Comparison of ENCODE assay signal across 20 cellular contexts in genomic region chr16:67675999-67676398, GRCh38. TPM values are rescaled to one million over a fixed set of nuclear protein-coding genes. Genes with fewer than 3 reads are reported as not detected.
DNase-seq lines count a peak whose midpoint lies in the region; ATAC-seq, FAIRE-seq and TF ChIP-seq lines count a peak whose summit lies in the region.
"Had no signal": no experiment of that assay in that cellular context is flagged by ENCODE, and none has a peak within 500 bp of the region (broad histone marks: within the 10 kb centered on the region; RNA-seq: fewer than 3 reads in every experiment).

No MANE protein-coding gene starts in this region.

- H3K36me3 ChIP-seq in CD8-positive, alpha-beta T cell (ENCODE audit: insufficient read depth, low read length): no peaks in the 10 kb centered on the region
- peaks cover 2 to 8% of the 10 kb centered on the region in 2 experiments; a peak in 4 of 5 replicates for H3K36me3 ChIP-seq in HepG2 (replicated peaks in 1 of 2; ENCODE audit: control insufficient read depth in 1 of 2, insufficient read depth in 2 of 2, low read length in 2 of 2)
- no peaks in the 10 kb centered on the region for H3K36me3 ChIP-seq in smooth muscle cell (ENCODE audit: low read depth)
- H3K36me3 ChIP-seq in brain microvascular endothelial cell (replicated peaks): peaks cover 18% of the 10 kb centered on the region
- H3K36me3 ChIP-seq: HAP-1 had no signal

- no peak overlapping the region for H3K4me3 Mint-ChIP-seq in CD8-positive, alpha-beta T cell
- H3K4me3 Mint-ChIP-seq: CD14-positive monocyte had no signal

- H3K27ac ChIP-seq in CD8-positive, alpha-beta T cell (ENCODE audit: low read depth, low read length): no peak overlapping the region
- 0 out of 2 replicates have a peak overlapping the region, but pooled peaks have one; percentile 2 for H3K27ac ChIP-seq in RWPE1
- H3K27ac ChIP-seq in HepG2 (ENCODE audit: extremely low read length, insufficient read depth, low read length): no peak overlapping the region
- H3K27ac ChIP-seq in smooth muscle cell (ENCODE audit: low read depth): peak overlapping the region; percentile 63
- no peak overlapping the region for H3K27ac ChIP-seq in brain microvascular endothelial cell
- H3K27ac ChIP-seq: HL-60, KMS-11 had no signal

- POLR2A ChIA-PET in CD8-positive, alpha-beta T cell (lab: Charles Lee): no interaction called here
- POLR2A ChIA-PET in RWPE1 (lab: Yijun Ruan, JAX; ENCODE audit: low non-redundant PET) (no interaction called here), HepG2 (lab: Yijun Ruan, JAX) (no interaction called here)

- H3K9me3 ChIP-seq in CD8-positive, alpha-beta T cell (ENCODE audit: low read length): no peaks in the 10 kb centered on the region
- H3K9me3 ChIP-seq in HepG2 (ENCODE audit: low read length): no peaks in the 10 kb centered on the region
- H3K9me3 ChIP-seq in smooth muscle cell (replicated peaks; ENCODE audit: low read depth): no peaks in the 10 kb centered on the region
- H3K9me3 ChIP-seq: HAP-1 had no signal

- whole genome bisulfite sequencing in HepG2 (ENCODE audit: low lambda C conversion rate): over 99% methylated on average over 7 of the region's 7 CpGs
- 96% methylated on average over 7 of the region's 7 CpGs for WGBS in smooth muscle cell (ENCODE audit: low lambda C conversion rate)

- TF ChIP-seq EP300 in HepG2 (IDR thresholded peaks at IDR 0.05; ENCODE audit: low read depth in 2 of 2, low read length in 2 of 2): no peak
- TF ChIP-seq EP300 in HepG2 (CRISPR knock-in tag; IDR thresholded peaks at IDR 0.05; ENCODE audit: borderline replicate concordance): no peak

- CTCF ChIA-PET in CD8-positive, alpha-beta T cell (lab: Charles Lee): interaction anchor here (1.1 to 2.9 kb wide), 2 partner anchors 8 to 140 kb away, joined by 3 to 8 read pairs; no protein-coding TSS in a partner anchor
- CTCF ChIA-PET in RWPE1 (lab: Yijun Ruan, JAX): interaction anchor here (0.5 to 1.1 kb wide), 4 partner anchors 8 to 229 kb away, joined by 3 to 4 read pairs (median 4); no protein-coding TSS in a partner anchor
- CTCF ChIA-PET in HepG2 (lab: Yijun Ruan, JAX; ENCODE audit: low intra/inter-chr PET ratio, low total read pairs): no interaction called here

- H3K79me2 ChIP-seq in HepG2 (ENCODE audit: insufficient read depth, low read length): no peaks in the 10 kb centered on the region
- H3K79me2 ChIP-seq in smooth muscle cell (ENCODE audit: low read depth): no peaks in the 10 kb centered on the region

- FAIRE-seq in HepG2 (lab: Jason Lieb, UNC): no peak
- FAIRE-seq: A204.1 had no signal

- intact Hi-C loops in CD8-positive, alpha-beta T cell (cut with DNase I, micrococcal nuclease): no loop called here
- intact Hi-C loops in HepG2 (cut with micrococcal nuclease; ENCODE audit: unreplicated experiment): no loop called here

- H3K4me1 ChIP-seq in CD8-positive, alpha-beta T cell (ENCODE audit: insufficient read depth, low read length): no peaks in the 10 kb centered on the region
- H3K4me1 ChIP-seq in HepG2 (ENCODE audit: insufficient read depth, low read length) (0 out of 2 replicates have a peak, but pooled peaks cover 5% of the 10 kb centered on the region), smooth muscle cell (ENCODE audit: low read depth) (no peaks in the 10 kb centered on the region)
- H3K4me1 ChIP-seq: HAP-1 had no signal

- in situ Hi-C loops in HepG2 (cut with HindIII; ENCODE audit: extremely low pct_ligation_motif_present, low pct_unique_long_range_greater_than_20kb) (no loop called here), G401 (cut with HindIII; ENCODE audit: low sequenced_read_pairs) (loop anchor here (25.0 kb wide), 1 partner anchor 211 kb away; the partner anchor contains the start of genes NRN1L and PSKH1), brain microvascular endothelial cell (cut with HindIII; ENCODE audit: low pct_ligation_motif_present, low sequenced_read_pairs) (no loop called here)

- H3K9me3 Mint-ChIP-seq in CD8-positive, alpha-beta T cell: no peaks in the 10 kb centered on the region
- H3K9me3 Mint-ChIP-seq: CD14-positive monocyte had no signal

- no peak for TF ChIP-seq POLR2A in HepG2 (IDR thresholded peaks at IDR 0.05; ENCODE audit: insufficient read depth in 1 of 2, low read depth in 2 of 2, low read length in 2 of 2)

- no peak overlapping the region for H2AFZ ChIP-seq in HepG2 (ENCODE audit: low read length)
- no peak overlapping the region for H2AFZ ChIP-seq in smooth muscle cell (ENCODE audit: low read depth)

- H3K36me3 Mint-ChIP-seq in CD8-positive, alpha-beta T cell: peaks cover 5% of the 10 kb centered on the region

- H3K9ac ChIP-seq in HepG2 (ENCODE audit: insufficient read depth, low read depth, low read length) (no peak overlapping the region), smooth muscle cell (ENCODE audit: low read depth) (no peak overlapping the region)
- H3K9ac ChIP-seq: KMS-11 had no signal

- ATAC-seq in CD8-positive, alpha-beta T cell: no peak
- no peak for ATAC-seq in HepG2
- ATAC-seq: Panc1 had no signal

- H3K27me3 ChIP-seq in CD8-positive, alpha-beta T cell (ENCODE audit: insufficient read depth, low read length): no peaks in the 10 kb centered on the region
- H3K27me3 ChIP-seq in HepG2 (ENCODE audit: control insufficient read depth in 1 of 2, insufficient read depth in 2 of 2, low read length in 2 of 2) (no peaks in the 10 kb centered on the region), smooth muscle cell (ENCODE audit: low read depth) (no peaks in the 10 kb centered on the region), brain microvascular endothelial cell (replicated peaks) (no peaks in the 10 kb centered on the region)

- no peak for TF ChIP-seq CTCF in CD8-positive, alpha-beta T cell (IDR thresholded peaks at IDR 0.05)
- TF ChIP-seq CTCF in RWPE1 (conservative IDR thresholded peaks at IDR 0.05; ENCODE audit: low read depth) (no peak), HepG2 (CRISPR knock-in tag; IDR thresholded peaks at IDR 0.05) (no peak), smooth muscle cell (IDR thresholded peaks at IDR 0.05; ENCODE audit: borderline replicate concordance, insufficient read depth, poor library complexity, severe bottlenecking) (no peak), brain microvascular endothelial cell (IDR thresholded peaks at IDR 0.05; ENCODE audit: low read depth, low read length, missing control alignments) (no peak)

- no TSS peak for BruUV-seq in HepG2 (replicated peaks; lab: Mats Ljungman, UMichigan)

- H3K4me2 ChIP-seq in HepG2 (ENCODE audit: low read depth, low read length): no peak overlapping the region
- H3K4me2 ChIP-seq in smooth muscle cell: no peak overlapping the region
- H3K4me2 ChIP-seq: KMS-11 had no signal

- peak overlapping the region; percentile 52 for H3K27ac Mint-ChIP-seq in CD8-positive, alpha-beta T cell
- H3K27ac Mint-ChIP-seq: CD14-positive monocyte had no signal

- no peaks in the 10 kb centered on the region for H3F3A ChIP-seq in smooth muscle cell (ENCODE audit: low read depth)

- H3K4me1 Mint-ChIP-seq in CD8-positive, alpha-beta T cell (ENCODE audit: low read depth): no peaks in the 10 kb centered on the region

- H3K27me3 Mint-ChIP-seq in CD8-positive, alpha-beta T cell (ENCODE audit: low read depth): no peaks in the 10 kb centered on the region

- no peaks in the 10 kb centered on the region for H4K20me1 ChIP-seq in HepG2 (ENCODE audit: insufficient read depth, low read length)
- no peaks in the 10 kb centered on the region for H4K20me1 ChIP-seq in smooth muscle cell (ENCODE audit: low read depth)

- H3K4me3 ChIP-seq in CD8-positive, alpha-beta T cell (ENCODE audit: low read depth, low read length): no peak overlapping the region
- no peak overlapping the region for H3K4me3 ChIP-seq in HepG2 (replicated peaks in 1 of 3; ENCODE audit: insufficient read depth in 1 of 3, low read depth in 2 of 3, low read length in 3 of 3)
- H3K4me3 ChIP-seq in smooth muscle cell: no peak overlapping the region
- H3K4me3 ChIP-seq in brain microvascular endothelial cell (ENCODE audit: low read depth, low read length): no peak overlapping the region
- H3K4me3 ChIP-seq: HAP-1 had no signal

- DNase-seq in CD8-positive, alpha-beta T cell: no peak
- DNase-seq in RWPE1 (ENCODE audit: low spot score): no peak
- no peak for DNase-seq in HepG2 (ENCODE audit: low spot score)
- no peak for DNase-seq in smooth muscle cell (lab: John Stamatoyannopoulos, UW; ENCODE audit: unreplicated experiment)
- no peak for DNase-seq in stimulated activated CD4-positive, alpha-beta T cell treated with anti-CD3 and anti-CD28 coated beads, Interleukin-4, amount 100 ng/mL, for 24 hours
- no peak for DNase-seq in G401 (ENCODE audit: low spot score)
- DNase-seq in brain microvascular endothelial cell: no peak
- DNase-seq: EL, NCI-H1105, NCI-H146, NCI-H2029, NCI-H226, NCI-H510A treated with DMSO at 0.1 percent for 48 hours, NCI-H748 treated with DMSO at 0.1 percent for 48 hours had no signal

- no peak for TF ChIP-seq RAD21 in HepG2 (CRISPR knock-in tag; IDR thresholded peaks at IDR 0.05)

RNA-seq across cellular contexts. Expression of gene C16orf86, which starts 9.4 kb away (rescaled TPM):
- 1 to 10 TPM; 1.4 to 1.6 TPM for total RNA-seq in CD8-positive, alpha-beta T cell
- total RNA-seq in HepG2 (2016; rRNA removed; fragmentation: Illumina TruSeq; extraction: Trizol) (1.7 and 3.1 TPM in 2 replicates), smooth muscle cell (3.4 and 6.9 TPM in 2 replicates)
- total RNA-seq in HepG2 (2016; cell fraction: cytosol; rRNA removed; fragmentation: Illumina TruSeq; extraction: Trizol; ENCODE audit: low read depth): 1.9 and 2.8 TPM in 2 replicates
- 2.1 and 4.2 TPM in 2 replicates for total RNA-seq in HepG2 (2016; cell fraction: insoluble cytoplasmic fraction; rRNA removed; fragmentation: Illumina TruSeq; extraction: Trizol)
- total RNA-seq in HepG2 (2016; cell fraction: membrane; rRNA removed; fragmentation: Illumina TruSeq; extraction: Trizol): 2.2 and 3.5 TPM in 2 replicates
- 1.9 and 4.3 TPM in 2 replicates for total RNA-seq in HepG2 (2016; cell fraction: nucleus; rRNA removed; fragmentation: Illumina TruSeq; extraction: Trizol)
- polyA plus RNA-seq in HepG2 (2011; rRNA removed) (1.5 and 2.0 TPM in 2 replicates), smooth muscle cell (3.9 and 8.5 TPM in 2 replicates)
- 1.8 and 2.8 TPM in 2 replicates for polyA plus RNA-seq in HepG2 (2011; cell fraction: cytosol; rRNA removed)
- polyA plus RNA-seq in HepG2 (2011; cell fraction: nucleus; rRNA removed): 7.9 and 8.0 TPM in 2 replicates
- polyA plus RNA-seq in HepG2 (2012): 1.3 and 1.7 TPM in 2 replicates
- 1.6 and 2.1 TPM in 2 replicates for polyA plus RNA-seq in HepG2 (2016; cell fraction: cytosol; fragmentation: Illumina TruSeq; extraction: Trizol; ENCODE audit: low read depth)
- 2.2 and 3.1 TPM in 2 replicates for polyA plus RNA-seq in HepG2 (2016; cell fraction: insoluble cytoplasmic fraction; fragmentation: Illumina TruSeq; extraction: Trizol; ENCODE audit: low read depth)
- 2.3 and 2.5 TPM in 2 replicates for polyA plus RNA-seq in HepG2 (2016; cell fraction: membrane; fragmentation: Illumina TruSeq; extraction: Trizol; ENCODE audit: low read depth)
- polyA plus RNA-seq in HepG2 (2016; cell fraction: nucleus; fragmentation: Illumina TruSeq; extraction: Trizol; ENCODE audit: insufficient read depth, low read depth): 5.2 and 6.4 TPM in 2 replicates
- 0.12 and 1.3 TPM in 2 replicates for polyA minus RNA-seq in HepG2 (2011; rRNA and poly(A)+ RNA removed; ENCODE audit: low replicate concordance)
- 0.53 and 0.79 TPM in 2 replicates for polyA minus RNA-seq in HepG2 (2011; cell fraction: cytosol; rRNA and poly(A)+ RNA removed)
- 0.62 and 0.64 TPM in 2 replicates for polyA minus RNA-seq in HepG2 (2011; cell fraction: nucleus; rRNA and poly(A)+ RNA removed)
- total RNA-seq in G401 (2014; rRNA removed; shearing (Covaris generic)): not detected in 2 replicates

RNA-seq across cellular contexts. Expression of gene ENKD1, which starts 9.4 kb away (rescaled TPM):
- total RNA-seq in CD8-positive, alpha-beta T cell: 1 to 10 TPM; 1.7 to 2.5 TPM
- total RNA-seq in HepG2 (2016; rRNA removed; fragmentation: Illumina TruSeq; extraction: Trizol) (20.8 and 21.4 TPM in 2 replicates), smooth muscle cell (8.2 and 9.8 TPM in 2 replicates)
- total RNA-seq in HepG2 (2016; cell fraction: cytosol; rRNA removed; fragmentation: Illumina TruSeq; extraction: Trizol; ENCODE audit: low read depth): 10.8 and 12.4 TPM in 2 replicates
- 17.9 and 24.2 TPM in 2 replicates for total RNA-seq in HepG2 (2016; cell fraction: insoluble cytoplasmic fraction; rRNA removed; fragmentation: Illumina TruSeq; extraction: Trizol)
- total RNA-seq in HepG2 (2016; cell fraction: membrane; rRNA removed; fragmentation: Illumina TruSeq; extraction: Trizol): 17.6 and 19.5 TPM in 2 replicates
- total RNA-seq in HepG2 (2016; cell fraction: nucleus; rRNA removed; fragmentation: Illumina TruSeq; extraction: Trizol): 13.8 and 15.4 TPM in 2 replicates
- polyA plus RNA-seq in HepG2 (2011; rRNA removed) (10.8 and 12.2 TPM in 2 replicates), smooth muscle cell (14.2 and 19.0 TPM in 2 replicates)
- 6.0 and 11.2 TPM in 2 replicates for polyA plus RNA-seq in HepG2 (2011; cell fraction: cytosol; rRNA removed)
- 29.2 and 37.2 TPM in 2 replicates for polyA plus RNA-seq in HepG2 (2011; cell fraction: nucleus; rRNA removed)
- polyA plus RNA-seq in HepG2 (2012): 9.4 and 12.3 TPM in 2 replicates
- 11.8 and 13.2 TPM in 2 replicates for polyA plus RNA-seq in HepG2 (2016; cell fraction: cytosol; fragmentation: Illumina TruSeq; extraction: Trizol; ENCODE audit: low read depth)
- 18.0 and 18.5 TPM in 2 replicates for polyA plus RNA-seq in HepG2 (2016; cell fraction: insoluble cytoplasmic fraction; fragmentation: Illumina TruSeq; extraction: Trizol; ENCODE audit: low read depth)
- 9.5 and 15.3 TPM in 2 replicates for polyA plus RNA-seq in HepG2 (2016; cell fraction: membrane; fragmentation: Illumina TruSeq; extraction: Trizol; ENCODE audit: low read depth)
- polyA plus RNA-seq in HepG2 (2016; cell fraction: nucleus; fragmentation: Illumina TruSeq; extraction: Trizol; ENCODE audit: insufficient read depth, low read depth): 33.6 and 35.0 TPM in 2 replicates
- polyA minus RNA-seq in HepG2 (2011; rRNA and poly(A)+ RNA removed; ENCODE audit: low replicate concordance): 6.6 and 7.1 TPM in 2 replicates
- 4.5 and 7.8 TPM in 2 replicates for polyA minus RNA-seq in HepG2 (2011; cell fraction: cytosol; rRNA and poly(A)+ RNA removed)
- 3.6 and 3.9 TPM in 2 replicates for polyA minus RNA-seq in HepG2 (2011; cell fraction: nucleus; rRNA and poly(A)+ RNA removed)
- 2.1 and 5.6 TPM in 2 replicates for total RNA-seq in G401 (2014; rRNA removed; shearing (Covaris generic))

RNA-seq across cellular contexts. Expression of gene PARD6A, which starts 15.2 kb away (rescaled TPM):
- total RNA-seq in CD8-positive, alpha-beta T cell: 1 to 10 TPM; 3.0 to 3.1 TPM
- total RNA-seq in HepG2 (2016; rRNA removed; fragmentation: Illumina TruSeq; extraction: Trizol): 3.0 and 4.3 TPM in 2 replicates
- total RNA-seq in HepG2 (2016; cell fraction: cytosol; rRNA removed; fragmentation: Illumina TruSeq; extraction: Trizol; ENCODE audit: low read depth): 22.8 and 24.1 TPM in 2 replicates
- 2.5 and 4.0 TPM in 2 replicates for total RNA-seq in HepG2 (2016; cell fraction: insoluble cytoplasmic fraction; rRNA removed; fragmentation: Illumina TruSeq; extraction: Trizol)
- 18.3 and 19.1 TPM in 2 replicates for total RNA-seq in HepG2 (2016; cell fraction: membrane; rRNA removed; fragmentation: Illumina TruSeq; extraction: Trizol)
- total RNA-seq in HepG2 (2016; cell fraction: nucleus; rRNA removed; fragmentation: Illumina TruSeq; extraction: Trizol): 1.6 and 2.2 TPM in 2 replicates
- 3.5 and 3.6 TPM in 2 replicates for polyA plus RNA-seq in HepG2 (2011; rRNA removed)
- 4.3 and 6.9 TPM in 2 replicates for polyA plus RNA-seq in HepG2 (2011; cell fraction: cytosol; rRNA removed)
- 2.8 and 3.0 TPM in 2 replicates for polyA plus RNA-seq in HepG2 (2011; cell fraction: nucleus; rRNA removed)
- polyA plus RNA-seq in HepG2 (2012): 1.3 and 2.2 TPM in 2 replicates
- polyA plus RNA-seq in HepG2 (2016; cell fraction: cytosol; fragmentation: Illumina TruSeq; extraction: Trizol; ENCODE audit: low read depth): 26.8 and 27.5 TPM in 2 replicates
- 2.2 and 3.0 TPM in 2 replicates for polyA plus RNA-seq in HepG2 (2016; cell fraction: insoluble cytoplasmic fraction; fragmentation: Illumina TruSeq; extraction: Trizol; ENCODE audit: low read depth)
- polyA plus RNA-seq in HepG2 (2016; cell fraction: membrane; fragmentation: Illumina TruSeq; extraction: Trizol; ENCODE audit: low read depth): 17.4 and 17.7 TPM in 2 replicates
- polyA plus RNA-seq in HepG2 (2016; cell fraction: nucleus; fragmentation: Illumina TruSeq; extraction: Trizol; ENCODE audit: insufficient read depth, low read depth): 1.5 and 2.9 TPM in 2 replicates
- 2.8 and 3.8 TPM in 2 replicates for polyA minus RNA-seq in HepG2 (2011; rRNA and poly(A)+ RNA removed; ENCODE audit: low replicate concordance)
- 0.79 and 2.1 TPM in 2 replicates for polyA minus RNA-seq in HepG2 (2011; cell fraction: cytosol; rRNA and poly(A)+ RNA removed)
- polyA minus RNA-seq in HepG2 (2011; cell fraction: nucleus; rRNA and poly(A)+ RNA removed): 0.50 and 0.77 TPM in 2 replicates
- total RNA-seq in smooth muscle cell: 0.36 TPM in 1 of 2 replicates, not detected in the other
- 0.58 and 2.0 TPM in 2 replicates for polyA plus RNA-seq in smooth muscle cell
- total RNA-seq in G401 (2014; rRNA removed; shearing (Covaris generic)): 6.6 and 13.5 TPM in 2 replicates

RNA-seq across cellular contexts. Expression of gene ACD, which starts 15.9 kb away (rescaled TPM):
- 10 to 100 TPM; 22.2 to 23.9 TPM for total RNA-seq in CD8-positive, alpha-beta T cell
- total RNA-seq in HepG2 (2016; rRNA removed; fragmentation: Illumina TruSeq; extraction: Trizol) (26.1 and 32.6 TPM in 2 replicates), smooth muscle cell (16.5 and 21.9 TPM in 2 replicates)
- 11.9 and 12.4 TPM in 2 replicates for total RNA-seq in HepG2 (2016; cell fraction: cytosol; rRNA removed; fragmentation: Illumina TruSeq; extraction: Trizol; ENCODE audit: low read depth)
- total RNA-seq in HepG2 (2016; cell fraction: insoluble cytoplasmic fraction; rRNA removed; fragmentation: Illumina TruSeq; extraction: Trizol): 22.4 and 31.8 TPM in 2 replicates
- total RNA-seq in HepG2 (2016; cell fraction: membrane; rRNA removed; fragmentation: Illumina TruSeq; extraction: Trizol): 20.9 and 24.1 TPM in 2 replicates
- 18.3 and 24.0 TPM in 2 replicates for total RNA-seq in HepG2 (2016; cell fraction: nucleus; rRNA removed; fragmentation: Illumina TruSeq; extraction: Trizol)
- polyA plus RNA-seq in HepG2 (2011; rRNA removed) (37.1 and 38.3 TPM in 2 replicates), smooth muscle cell (31.7 and 45.2 TPM in 2 replicates)
- 15.3 and 28.8 TPM in 2 replicates for polyA plus RNA-seq in HepG2 (2011; cell fraction: cytosol; rRNA removed)
- 82.8 and 84.5 TPM in 2 replicates for polyA plus RNA-seq in HepG2 (2011; cell fraction: nucleus; rRNA removed)
- polyA plus RNA-seq in HepG2 (2012): 28.9 and 29.0 TPM in 2 replicates
- polyA plus RNA-seq in HepG2 (2016; cell fraction: cytosol; fragmentation: Illumina TruSeq; extraction: Trizol; ENCODE audit: low read depth): 18.7 and 21.0 TPM in 2 replicates
- 30.7 and 42.2 TPM in 2 replicates for polyA plus RNA-seq in HepG2 (2016; cell fraction: insoluble cytoplasmic fraction; fragmentation: Illumina TruSeq; extraction: Trizol; ENCODE audit: low read depth)
- 29.3 and 29.6 TPM in 2 replicates for polyA plus RNA-seq in HepG2 (2016; cell fraction: membrane; fragmentation: Illumina TruSeq; extraction: Trizol; ENCODE audit: low read depth)
- 42.9 and 46.5 TPM in 2 replicates for polyA plus RNA-seq in HepG2 (2016; cell fraction: nucleus; fragmentation: Illumina TruSeq; extraction: Trizol; ENCODE audit: insufficient read depth, low read depth)
- 39.4 and 41.0 TPM in 2 replicates for polyA minus RNA-seq in HepG2 (2011; rRNA and poly(A)+ RNA removed; ENCODE audit: low replicate concordance)
- polyA minus RNA-seq in HepG2 (2011; cell fraction: cytosol; rRNA and poly(A)+ RNA removed): 18.9 and 21.7 TPM in 2 replicates
- 18.6 and 22.8 TPM in 2 replicates for polyA minus RNA-seq in HepG2 (2011; cell fraction: nucleus; rRNA and poly(A)+ RNA removed)
- total RNA-seq in G401 (2014; rRNA removed; shearing (Covaris generic)): 27.1 and 33.2 TPM in 2 replicates

RNA-seq across cellular contexts. Expression of gene CARMIL2, which starts 31.1 kb away (rescaled TPM):
- total RNA-seq in CD8-positive, alpha-beta T cell: 100 to 1,000 TPM in 1 of 2 experiments, 10 to 100 TPM in 1; 93.2 to 111 TPM
- total RNA-seq in HepG2 (2016; rRNA removed; fragmentation: Illumina TruSeq; extraction: Trizol) (0.91 and 1.3 TPM in 2 replicates), smooth muscle cell (0.18 and 0.76 TPM in 2 replicates)
- 0.35 TPM in 1 of 2 replicates, not detected in the other for total RNA-seq in HepG2 (2016; cell fraction: cytosol; rRNA removed; fragmentation: Illumina TruSeq; extraction: Trizol; ENCODE audit: low read depth)
- total RNA-seq in HepG2 (2016; cell fraction: insoluble cytoplasmic fraction; rRNA removed; fragmentation: Illumina TruSeq; extraction: Trizol): 0.70 and 1.1 TPM in 2 replicates
- 0.53 and 0.79 TPM in 2 replicates for total RNA-seq in HepG2 (2016; cell fraction: membrane; rRNA removed; fragmentation: Illumina TruSeq; extraction: Trizol)
- total RNA-seq in HepG2 (2016; cell fraction: nucleus; rRNA removed; fragmentation: Illumina TruSeq; extraction: Trizol): 1.4 and 1.8 TPM in 2 replicates
- polyA plus RNA-seq in HepG2 (2011; rRNA removed) (2.7 and 3.9 TPM in 2 replicates), smooth muscle cell (1.2 and 1.9 TPM in 2 replicates)
- 1.2 and 1.7 TPM in 2 replicates for polyA plus RNA-seq in HepG2 (2011; cell fraction: cytosol; rRNA removed)
- 44.9 and 54.0 TPM in 2 replicates for polyA plus RNA-seq in HepG2 (2011; cell fraction: nucleus; rRNA removed)
- polyA plus RNA-seq in HepG2 (2012): 3.5 and 5.1 TPM in 2 replicates
- 0.63 and 0.69 TPM in 2 replicates for polyA plus RNA-seq in HepG2 (2016; cell fraction: cytosol; fragmentation: Illumina TruSeq; extraction: Trizol; ENCODE audit: low read depth)
- polyA plus RNA-seq in HepG2 (2016; cell fraction: insoluble cytoplasmic fraction; fragmentation: Illumina TruSeq; extraction: Trizol; ENCODE audit: low read depth): 0.79 and 1.0 TPM in 2 replicates
- polyA plus RNA-seq in HepG2 (2016; cell fraction: membrane; fragmentation: Illumina TruSeq; extraction: Trizol; ENCODE audit: low read depth): 0.58 and 0.64 TPM in 2 replicates
- 6.0 and 8.0 TPM in 2 replicates for polyA plus RNA-seq in HepG2 (2016; cell fraction: nucleus; fragmentation: Illumina TruSeq; extraction: Trizol; ENCODE audit: insufficient read depth, low read depth)
- polyA minus RNA-seq in HepG2 (2011; rRNA and poly(A)+ RNA removed; ENCODE audit: low replicate concordance): 0.23 and 5.9 TPM in 2 replicates
- 1.2 and 3.3 TPM in 2 replicates for polyA minus RNA-seq in HepG2 (2011; cell fraction: cytosol; rRNA and poly(A)+ RNA removed)
- polyA minus RNA-seq in HepG2 (2011; cell fraction: nucleus; rRNA and poly(A)+ RNA removed): 8.9 and 9.2 TPM in 2 replicates
- 4.1 and 10.7 TPM in 2 replicates for total RNA-seq in G401 (2014; rRNA removed; shearing (Covaris generic))

Comparison
In these comparisons a context has a peak if more than half of its experiments do, and no peak if none do; other contexts are left out.
1. H3K27ac ChIP-seq: peak in RWPE1 (single experiment) and smooth muscle cell (single experiment); none in CD8-positive, alpha-beta T cell (single experiment), HepG2 (single experiment) and brain microvascular endothelial cell (single experiment).